ENCODE assay signal across 1 cellular context in genomic region chr10:61066661-61067353, GRCh38.
TF ChIP-seq lines count a peak whose summit lies in the region.

No MANE protein-coding gene starts in this region.

TF ChIP-seq in HepG2, 621 proteins besides CTCF, POLR2A, EP300 and RAD21 (continued from another document and continues in another):
- TF ChIP-seq SIN3A (IDR thresholded peaks at IDR 0.05; ENCODE audit: borderline replicate concordance, low read depth, low read length) (no peak), BCL6 (CRISPR knock-in tag; IDR thresholded peaks at IDR 0.05) (peak; percentile 77), ARID5B (CRISPR knock-in tag; IDR thresholded peaks at IDR 0.05) (peak; percentile 86), TRAFD1 (CRISPR knock-in tag; IDR thresholded peaks at IDR 0.05; ENCODE audit: borderline replicate concordance) (no peak), FOXP1 (IDR thresholded peaks at IDR 0.05) (no peak), FOXP1 (CRISPR knock-in tag; IDR thresholded peaks at IDR 0.05) (peak; percentile 67; the same call in 1 of the 2 replicates), PHF8 (CRISPR knock-in tag; IDR thresholded peaks at IDR 0.05) (no peak), SALL2 (CRISPR knock-in tag; IDR thresholded peaks at IDR 0.05) (0 out of 2 replicates have a peak, but pooled peaks have one; percentile 37), RERE (CRISPR knock-in tag; IDR thresholded peaks at IDR 0.05; ENCODE audit: low read depth) (peak; percentile 83), SUZ12 (IDR thresholded peaks at IDR 0.05; ENCODE audit: low read depth, low read length) (no peak), MIXL1 (CRISPR knock-in tag; IDR thresholded peaks at IDR 0.05) (no peak), ZNF777 (CRISPR knock-in tag; IDR thresholded peaks at IDR 0.05) (no peak), MXD3 (CRISPR knock-in tag; IDR thresholded peaks at IDR 0.05) (no peak), NR2F6 (IDR thresholded peaks at IDR 0.05) (peak; percentile 99), NR2F6 (CRISPR knock-in tag; IDR thresholded peaks at IDR 0.05) (peak; percentile 92), NR3C1 (CRISPR knock-in tag; IDR thresholded peaks at IDR 0.05) (no peak), FOSL1 (CRISPR knock-in tag; IDR thresholded peaks at IDR 0.05; ENCODE audit: borderline replicate concordance) (peak; percentile 25; the same call in 1 of the 2 replicates), ZNF572 (CRISPR knock-in tag; IDR thresholded peaks at IDR 0.05) (no peak), ZNF792 (CRISPR knock-in tag; IDR thresholded peaks at IDR 0.05) (0 out of 2 replicates have a peak, but pooled peaks have one; percentile 20), ONECUT2 (CRISPR knock-in tag; IDR thresholded peaks at IDR 0.05) (peak; percentile 88), AHR (CRISPR knock-in tag; IDR thresholded peaks at IDR 0.05) (no peak), EEA1 (CRISPR knock-in tag; IDR thresholded peaks at IDR 0.05; ENCODE audit: borderline replicate concordance) (no peak), MTF2 (CRISPR knock-in tag; IDR thresholded peaks at IDR 0.05; ENCODE audit: borderline replicate concordance) (no peak), ZSCAN31 (CRISPR knock-in tag; IDR thresholded peaks at IDR 0.05; ENCODE audit: low read depth) (no peak), RFX3 (CRISPR knock-in tag; IDR thresholded peaks at IDR 0.05) (no peak), KDM1A (CRISPR knock-in tag; IDR thresholded peaks at IDR 0.05) (no peak), GZF1 (CRISPR knock-in tag; IDR thresholded peaks at IDR 0.05) (no peak), ZNF510 (CRISPR knock-in tag; IDR thresholded peaks at IDR 0.05; ENCODE audit: low read depth) (no peak), BCL3 (CRISPR knock-in tag; IDR thresholded peaks at IDR 0.05) (no peak), REPIN1 (CRISPR knock-in tag; IDR thresholded peaks at IDR 0.05; ENCODE audit: borderline replicate concordance, low read depth) (no peak), ISX (CRISPR knock-in tag; conservative IDR thresholded peaks at IDR 0.05) (no peak), ZNF362 (CRISPR knock-in tag; IDR thresholded peaks at IDR 0.05; ENCODE audit: borderline replicate concordance) (peak; percentile 17; the same call in 1 of the 2 replicates), TCF7L2 (IDR thresholded peaks at IDR 0.05; ENCODE audit: low read depth, low read length) (peak; percentile 99), ZMYM4 (CRISPR knock-in tag; IDR thresholded peaks at IDR 0.05) (peak; percentile 45; the same call in 1 of the 2 replicates), ZNF562 (CRISPR knock-in tag; IDR thresholded peaks at IDR 0.05; ENCODE audit: borderline replicate concordance) (no peak), PHB2 (IDR thresholded peaks at IDR 0.05; ENCODE audit: partially characterized antibody) (no peak), RBFOX2 (IDR thresholded peaks at IDR 0.05; ENCODE audit: low read depth, low read length) (no peak), NKX3-1 (CRISPR knock-in tag; IDR thresholded peaks at IDR 0.05) (no peak), FOXC1 (CRISPR knock-in tag; IDR thresholded peaks at IDR 0.05; ENCODE audit: borderline replicate concordance) (no peak), CREM (IDR thresholded peaks at IDR 0.05) (peak; percentile 98), CREM (CRISPR knock-in tag; IDR thresholded peaks at IDR 0.05) (no peak), ZNF446 (CRISPR knock-in tag; IDR thresholded peaks at IDR 0.05) (no peak), RFX1 (IDR thresholded peaks at IDR 0.05) (no peak), CREB1 (IDR thresholded peaks at IDR 0.05) (peak; percentile 42; the same call in 1 of the 2 replicates), CREB1 (CRISPR knock-in tag; IDR thresholded peaks at IDR 0.05) (0 out of 2 replicates have a peak, but pooled peaks have one; percentile 28), SAP130 (CRISPR knock-in tag; IDR thresholded peaks at IDR 0.05; ENCODE audit: low read depth) (peak; percentile 28; the same call in 1 of the 2 replicates), ISL2 (CRISPR knock-in tag; IDR thresholded peaks at IDR 0.05) (peak; percentile 100), ERF (CRISPR knock-in tag; IDR thresholded peaks at IDR 0.05) (no peak), TERF1 (CRISPR knock-in tag; IDR thresholded peaks at IDR 0.05) (no peak), ZBED4 (CRISPR knock-in tag; IDR thresholded peaks at IDR 0.05; ENCODE audit: borderline replicate concordance) (no peak), ZNF768 (CRISPR knock-in tag; IDR thresholded peaks at IDR 0.05) (no peak), ZNF556 (CRISPR knock-in tag; IDR thresholded peaks at IDR 0.05; ENCODE audit: borderline replicate concordance) (no peak), MAFK (conservative IDR thresholded peaks at IDR 0.05 in 1 of 2, IDR thresholded peaks at IDR 0.05 in 1 of 2; ENCODE audit: low read length in 2 of 2) (no peak), TCF7 (IDR thresholded peaks at IDR 0.05; ENCODE audit: low read depth) (peak; percentile 99)
